In the genomic region with DNA sequence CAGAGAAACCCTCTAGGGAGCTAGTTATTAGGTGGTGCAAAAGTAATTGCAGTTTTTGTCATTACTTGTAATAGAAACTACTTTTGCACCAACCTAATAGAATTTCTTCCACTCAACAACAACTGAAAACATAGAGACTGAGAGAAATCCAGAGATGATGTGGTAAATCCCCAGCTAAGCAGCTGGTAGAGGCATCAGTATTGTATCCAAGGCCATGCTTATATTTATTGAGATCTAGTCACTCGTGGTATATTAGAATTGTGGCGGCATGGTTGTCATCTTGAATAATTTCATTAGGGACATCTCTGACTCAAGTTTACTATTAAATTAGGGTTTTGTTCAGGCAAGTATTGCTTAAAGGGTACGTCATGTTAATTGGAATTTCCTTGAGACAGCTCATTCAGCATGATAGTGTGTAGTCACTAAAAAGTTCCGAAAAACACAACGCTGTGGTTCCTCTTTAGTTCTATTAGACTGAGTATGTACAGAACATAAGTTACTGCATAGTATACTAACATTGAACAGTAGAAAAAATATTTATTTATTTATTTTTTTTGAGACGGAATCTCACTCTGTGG, we compare ENCODE assay signal across 10 cellular contexts. TPM values are rescaled to one million over a fixed set of nuclear protein-coding genes. Genes with fewer than 3 reads are reported as not detected.
DNase-seq lines count a peak whose midpoint lies in the region; ATAC-seq and TF ChIP-seq lines count a peak whose summit lies in the region.
"Had no signal": no experiment of that assay in that cellular context is flagged by ENCODE, and none has a peak within 500 bp of the region (broad histone marks: within the 10 kb centered on the region; RNA-seq: fewer than 3 reads in every experiment).

No MANE protein-coding gene starts in this region.

- H3K27ac ChIP-seq in adrenal gland = peak overlapping the region in 4 of 5 donors; percentile 17 to 63 (median 42)
- peak overlapping the region in 1 of 2 donors; percentile 31 for H3K27ac ChIP-seq in left lung

- H3K4me1 Mint-ChIP-seq in activated naive CD4-positive, alpha-beta T cell treated with anti-CD3 and anti-CD28 coated beads, Interleukin-2, amount 50 U/mL, for 24 hours = peaks cover 86% of the 10 kb centered on the region
- H3K4me1 Mint-ChIP-seq in stimulated activated naive B cell treated with anti-CD40 and anti-IgM and Interleukin-4, amounts not matched to agents 10 μg/mL and 1 μg/mL and 100 μg/mL, for 72 hours = peaks cover 53 to 80% of the 10 kb centered on the region in 2 donors

- intact Hi-C loops in adrenal gland (cut with DNase I) = no loop called here
- intact Hi-C loops in left lung (cut with DNase I) = no loop called here

- H3K27ac Mint-ChIP-seq in activated naive CD4-positive, alpha-beta T cell treated with anti-CD3 and anti-CD28 coated beads, Interleukin-2, amount 50 U/mL, for 24 hours = no peak overlapping the region
- H3K27ac Mint-ChIP-seq in stimulated activated naive B cell treated with anti-CD40 and anti-IgM and Interleukin-4, amounts not matched to agents 10 μg/mL and 1 μg/mL and 100 μg/mL, for 72 hours = no peak overlapping the region
- H3K27ac Mint-ChIP-seq: activated naive CD8-positive, alpha-beta T cell treated with anti-CD3 and anti-CD28 coated beads, Interleukin-2, amount 10 ng/mL, durations not matched to agents 7 days and 5 days had no signal

- peak; percentile 40 to 50 for ATAC-seq in stimulated activated naive B cell treated with anti-CD40 and anti-IgM and Interleukin-4, amounts not matched to agents 10 μg/mL and 1 μg/mL and 100 μg/mL, for 72 hours (replicated peaks)
- ATAC-seq in HG02571 (IDR thresholded peaks at IDR 0.05; ENCODE audit: unreplicated experiment) (no peak), omental fat pad (ENCODE audit: low FRiP score) (no peak), left lung (no peak)

- H3K4me3 ChIP-seq in adrenal gland (no peak overlapping the region), fibroblast of villous mesenchyme (ENCODE audit: low read depth, low read length) (no peak overlapping the region), left lung (no peak overlapping the region)

- no peaks in the 10 kb centered on the region for H3K9me3 Mint-ChIP-seq in activated naive CD4-positive, alpha-beta T cell treated with anti-CD3 and anti-CD28 coated beads, Interleukin-2, amount 50 U/mL, for 24 hours
- peaks cover 1 to 2% of the 10 kb centered on the region in 2 donors for H3K9me3 Mint-ChIP-seq in stimulated activated naive B cell treated with anti-CD40 and anti-IgM and Interleukin-4, amounts not matched to agents 10 μg/mL and 1 μg/mL and 100 μg/mL, for 72 hours

- TF ChIP-seq POLR2A in adrenal gland (IDR thresholded peaks at IDR 0.05) = no peak

- H3K27me3 Mint-ChIP-seq in activated naive CD4-positive, alpha-beta T cell treated with anti-CD3 and anti-CD28 coated beads, Interleukin-2, amount 50 U/mL, for 24 hours = no peaks in the 10 kb centered on the region
- H3K27me3 Mint-ChIP-seq in stimulated activated naive B cell treated with anti-CD40 and anti-IgM and Interleukin-4, amounts not matched to agents 10 μg/mL and 1 μg/mL and 100 μg/mL, for 72 hours = no peaks in the 10 kb centered on the region
- H3K27me3 Mint-ChIP-seq: activated naive CD8-positive, alpha-beta T cell treated with anti-CD3 and anti-CD28 coated beads, Interleukin-2, amount 10 ng/mL, durations not matched to agents 7 days and 5 days had no signal

- DNase-seq in activated naive CD4-positive, alpha-beta T cell (lab: John Stamatoyannopoulos, UW) = no peak
- DNase-seq in adrenal gland (no peak), fibroblast of villous mesenchyme (ENCODE audit: low read depth) (peak; percentile 27), omental fat pad (ENCODE audit: low spot score) (no peak), left lung (no peak)
- DNase-seq in stimulated activated naive B cell treated with anti-CD40 and anti-IgM and Interleukin-4, amounts not matched to agents 10 μg/mL and 1 μg/mL and 100 μg/mL, for 72 hours = no peak
- DNase-seq: activated naive CD8-positive, alpha-beta T cell treated with anti-CD3 and anti-CD28 coated beads, Interleukin-2, amount 10 ng/mL, durations not matched to agents 7 days and 5 days; OCI-M1 had no signal

- H3K9me3 ChIP-seq in adrenal gland (replicated peaks in 1 of 3) (no peaks in the 10 kb centered on the region), left lung (no peaks in the 10 kb centered on the region)

- H3K36me3 ChIP-seq in adrenal gland (replicated peaks in 1 of 2) (no peaks in the 10 kb centered on the region), left lung (peaks cover 0 to 13% of the 10 kb centered on the region in 2 donors)

- 87 to 90% (median 89%) methylated on average over 6 of the region's 6 CpGs for WGBS in adrenal gland, 4 donors

- H3K4me3 Mint-ChIP-seq in activated naive CD4-positive, alpha-beta T cell treated with anti-CD3 and anti-CD28 coated beads, Interleukin-2, amount 50 U/mL, for 24 hours = peak overlapping the region; percentile 11
- no peak overlapping the region for H3K4me3 Mint-ChIP-seq in stimulated activated naive B cell treated with anti-CD40 and anti-IgM and Interleukin-4, amounts not matched to agents 10 μg/mL and 1 μg/mL and 100 μg/mL, for 72 hours

- H3K27me3 ChIP-seq in adrenal gland (no peaks in the 10 kb centered on the region), left lung (no peaks in the 10 kb centered on the region)

- H3K4me1 ChIP-seq in adrenal gland (replicated peaks in 1 of 2) = peaks cover 22 to 28% of the 10 kb centered on the region in 2 donors
- H3K4me1 ChIP-seq in left lung = peaks cover 0 to 49% of the 10 kb centered on the region in 2 donors

- H3K36me3 Mint-ChIP-seq in activated naive CD4-positive, alpha-beta T cell treated with anti-CD3 and anti-CD28 coated beads, Interleukin-2, amount 50 U/mL, for 24 hours = peaks cover 9% of the 10 kb centered on the region
- peaks cover 27 to 37% of the 10 kb centered on the region in 2 donors for H3K36me3 Mint-ChIP-seq in stimulated activated naive B cell treated with anti-CD40 and anti-IgM and Interleukin-4, amounts not matched to agents 10 μg/mL and 1 μg/mL and 100 μg/mL, for 72 hours

- TF ChIP-seq CTCF in adrenal gland (IDR thresholded peaks at IDR 0.05) (no peak), fibroblast of villous mesenchyme (IDR thresholded peaks at IDR 0.05; ENCODE audit: insufficient read depth, low read depth, low read length) (no peak), omental fat pad (IDR thresholded peaks at IDR 0.05) (no peak), left lung (IDR thresholded peaks at IDR 0.05) (no peak)

RNA-seq across cellular contexts. Expression of gene PAK2, which starts 35.3 kb away (rescaled TPM):
- total RNA-seq in adrenal gland = 10 to 100 TPM; 22.1 to 62.0 (median 53.5) TPM
- 10 to 100 TPM; 15.3 to 43.5 (median 16.3) TPM for polyA plus RNA-seq in adrenal gland
- total RNA-seq in fibroblast of villous mesenchyme = 34.5 and 57.0 TPM in 2 replicates
- 100 to 1,000 TPM in 1 of 4 donors, 10 to 100 TPM in 3; 50.3 to 108 (median 81.0) TPM for total RNA-seq in omental fat pad
- total RNA-seq in left lung = 10 to 100 TPM; 71.6 to 87.1 TPM

Comparison
In these comparisons a context has a peak if more than half of its experiments do, and no peak if none do; other contexts are left out.
1. ATAC-seq: peak in stimulated activated naive B cell treated with anti-CD40 and anti-IgM and Interleukin-4, amounts not matched to agents 10 μg/mL and 1 μg/mL and 100 μg/mL, for 72 hours (2 of 2); none in HG02571 (single experiment), omental fat pad (single experiment) and left lung (single experiment).